1 cellular context compared by ENCODE assay signal in the genomic region with DNA sequence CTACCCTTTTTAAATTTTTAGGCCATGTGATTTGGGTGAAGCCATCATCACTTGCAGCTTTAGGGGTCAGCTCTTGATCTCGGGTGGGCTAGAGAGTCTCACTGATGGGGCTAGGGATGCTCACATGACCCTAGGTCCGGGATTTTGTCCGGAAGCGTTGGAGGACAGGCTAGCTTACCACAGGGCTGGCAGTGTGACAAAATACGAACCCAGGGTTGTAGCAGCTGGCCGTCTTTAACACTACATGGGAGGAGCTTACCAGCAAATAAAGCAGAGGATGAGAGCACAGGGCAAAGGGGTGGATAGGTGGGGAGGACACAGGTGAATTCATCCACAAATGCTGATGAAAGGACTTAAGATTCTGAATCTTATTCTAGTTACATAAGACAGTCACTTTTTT.
TF ChIP-seq lines count a peak whose summit lies in the region.

No MANE protein-coding gene starts in this region.

TF ChIP-seq in HepG2, 621 proteins besides CTCF, POLR2A, EP300 and RAD21 (continued from another document):
- TF ChIP-seq, protein P1, sequence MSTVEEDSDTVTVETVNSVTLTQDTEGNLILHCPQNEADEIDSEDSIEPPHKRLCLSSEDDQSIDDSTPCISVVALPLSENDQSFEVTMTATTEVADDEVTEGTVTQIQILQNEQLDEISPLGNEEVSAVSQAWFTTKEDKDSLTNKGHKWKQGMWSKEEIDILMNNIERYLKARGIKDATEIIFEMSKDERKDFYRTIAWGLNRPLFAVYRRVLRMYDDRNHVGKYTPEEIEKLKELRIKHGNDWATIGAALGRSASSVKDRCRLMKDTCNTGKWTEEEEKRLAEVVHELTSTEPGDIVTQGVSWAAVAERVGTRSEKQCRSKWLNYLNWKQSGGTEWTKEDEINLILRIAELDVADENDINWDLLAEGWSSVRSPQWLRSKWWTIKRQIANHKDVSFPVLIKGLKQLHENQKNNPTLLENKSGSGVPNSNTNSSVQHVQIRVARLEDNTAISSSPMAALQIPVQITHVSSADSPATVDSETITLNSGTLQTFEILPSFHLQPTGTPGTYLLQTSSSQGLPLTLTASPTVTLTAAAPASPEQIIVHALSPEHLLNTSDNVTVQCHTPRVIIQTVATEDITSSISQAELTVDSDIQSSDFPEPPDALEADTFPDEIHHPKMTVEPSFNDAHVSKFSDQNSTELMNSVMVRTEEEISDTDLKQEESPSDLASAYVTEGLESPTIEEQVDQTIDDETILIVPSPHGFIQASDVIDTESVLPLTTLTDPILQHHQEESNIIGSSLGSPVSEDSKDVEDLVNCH (CRISPR knock-in tag; IDR thresholded peaks at IDR 0.05): no peak
- TF ChIP-seq ZIK1 (CRISPR knock-in tag; IDR thresholded peaks at IDR 0.05; ENCODE audit: borderline replicate concordance, low read depth) (no peak), ZNF646 (CRISPR knock-in tag; IDR thresholded peaks at IDR 0.05) (no peak), ZNF746 (CRISPR knock-in tag; IDR thresholded peaks at IDR 0.05) (no peak), NR3C1 (CRISPR knock-in tag; IDR thresholded peaks at IDR 0.05) (no peak), ZNF550 (CRISPR knock-in tag; IDR thresholded peaks at IDR 0.05; ENCODE audit: borderline replicate concordance) (no peak)
